In the genomic region with DNA sequence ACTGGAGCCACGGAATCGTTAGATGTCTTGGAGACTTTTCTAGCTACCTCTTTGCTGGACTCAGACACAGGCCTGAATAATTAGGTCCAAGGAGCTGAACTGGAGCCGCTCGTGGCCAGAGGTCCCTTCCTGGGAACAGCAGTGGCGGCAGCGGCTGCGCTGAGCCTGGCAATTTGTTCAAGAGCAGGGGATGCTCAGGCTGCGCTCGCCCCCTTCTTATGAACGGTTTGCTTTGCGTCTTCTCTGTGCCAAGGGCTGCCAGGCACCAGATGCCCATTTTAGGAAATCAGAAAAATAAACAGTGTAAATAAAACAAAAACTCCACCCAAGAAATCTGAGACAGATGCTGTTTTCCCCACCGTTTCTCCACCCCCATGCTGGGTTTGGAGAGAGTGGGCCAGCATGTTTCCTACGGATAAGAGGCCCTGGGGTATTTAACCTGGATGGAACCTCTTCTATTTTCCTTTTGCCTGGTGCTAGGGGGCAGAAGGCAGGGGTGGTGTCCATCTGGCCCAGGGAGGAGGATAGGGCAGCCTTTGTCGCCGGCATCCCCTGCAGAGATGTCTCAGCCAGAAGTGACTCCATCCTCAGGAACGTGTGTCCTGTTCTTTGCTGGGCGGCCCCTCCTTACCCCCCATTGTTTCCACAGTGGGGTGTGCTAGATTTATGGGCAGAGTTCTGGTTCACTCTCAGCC, we compare ENCODE assay signal across 16 cellular contexts.
DNase-seq lines count a peak whose midpoint lies in the region; ATAC-seq and TF ChIP-seq lines count a peak whose summit lies in the region.
"Had no signal": no experiment of that assay in that cellular context is flagged by ENCODE, and none has a peak within 500 bp of the region (broad histone marks: within the 10 kb centered on the region; RNA-seq: fewer than 3 reads in every experiment).

No MANE protein-coding gene starts in this region.

- peak overlapping the region; percentile 65 for H3K27ac ChIP-seq in AG04450 (ENCODE audit: low read depth, low read length)
- H3K27ac ChIP-seq in HEK293 (ENCODE audit: extremely low read depth, low read depth, low read length): no peak overlapping the region
- H3K27ac ChIP-seq in RWPE2 (ENCODE audit: poor library complexity, severe bottlenecking): peak overlapping the region; percentile 20
- H3K27ac ChIP-seq in colonic mucosa: no peak overlapping the region
- H3K27ac ChIP-seq: heart right ventricle, left ventricle myocardium inferior, SK-N-MC had no signal

- H3K36me3 ChIP-seq in HEK293 (ENCODE audit: control insufficient read depth in 2 of 2, insufficient read depth in 1 of 2, low read length in 2 of 2): peaks cover 0 to 17% of the 10 kb centered on the region in 2 experiments; a peak in 1 of 3 replicates
- H3K36me3 ChIP-seq in RWPE2 (ENCODE audit: low read depth): peaks cover 84% of the 10 kb centered on the region
- no peaks in the 10 kb centered on the region for H3K36me3 ChIP-seq in colonic mucosa
- H3K36me3 ChIP-seq: BLaER1 treated with 17β-estradiol and CSF1 and Interleukin-3, amounts not matched to agents 10 nM and 100 nM; heart right ventricle; left ventricle myocardium inferior had no signal

- H3K4me1 ChIP-seq in HEK293 (ENCODE audit: control insufficient read depth, insufficient read depth, low read length) (no peaks in the 10 kb centered on the region), RWPE2 (ENCODE audit: insufficient read depth, poor library complexity, severe bottlenecking) (peaks cover 44% of the 10 kb centered on the region), colonic mucosa (peaks cover 16% of the 10 kb centered on the region)

- intact Hi-C loops in colonic mucosa (cut with DNase I): no loop called here

- H3K4me3 ChIP-seq in AG04450 (ENCODE audit: low read depth, low read length): no peak overlapping the region
- H3K4me3 ChIP-seq in HEK293 (ENCODE audit: low read depth, low read length): no peak overlapping the region
- no peak overlapping the region for H3K4me3 ChIP-seq in RWPE2 (ENCODE audit: severe bottlenecking)
- H3K4me3 ChIP-seq in colonic mucosa: no peak overlapping the region
- H3K4me3 ChIP-seq: BLaER1 treated with 17β-estradiol and CSF1 and Interleukin-3, amounts not matched to agents 10 nM and 100 nM; heart right ventricle; left ventricle myocardium inferior; SK-N-MC had no signal

- ATAC-seq in RWPE2 (ENCODE audit: low read depth) (no peak; the same call in 2 of the 3 replicates), HG03135 (IDR thresholded peaks at IDR 0.05; ENCODE audit: unreplicated experiment) (no peak)
- no peak for ATAC-seq in activated CD8-positive, alpha-beta T cell treated with anti-CD3 and anti-CD28 coated beads, Interleukin-2, amount 10 ng/mL, durations not matched to agents 7 days and 5 days
- ATAC-seq: activated CD4-positive, CD25-positive, alpha-beta regulatory T cell treated with anti-CD3 and anti-CD28 coated beads, Interleukin-2, amount 50 U/mL, for 24 hours; activated T-cell treated with anti-CD3 and anti-CD28 coated beads, Interleukin-2, amount 50 U/mL, for 4 hours; heart right ventricle had no signal

- POLR2A ChIA-PET in AG04450 (lab: Yijun Ruan, JAX) (interaction anchor here (0.6 to 0.7 kb wide), 2 partner anchors 17 to 172 kb away, joined by 3 to 4 read pairs; no protein-coding TSS in a partner anchor), HEK293 (lab: Yijun Ruan, JAX) (no interaction called here)
- POLR2A ChIA-PET in activated CD8-positive, alpha-beta T cell treated with anti-CD3 and anti-CD28 coated beads, Interleukin-2, amount 10 ng/mL, durations not matched to agents 7 days and 5 days (lab: Charles Lee): no interaction called here

- H3K27me3 Mint-ChIP-seq in glutamatergic neuron (ENCODE audit: unreplicated experiment): peaks cover 4% of the 10 kb centered on the region
- no peaks in the 10 kb centered on the region for H3K27me3 Mint-ChIP-seq in activated CD8-positive, alpha-beta T cell treated with anti-CD3 and anti-CD28 coated beads, Interleukin-2, amount 10 ng/mL, durations not matched to agents 7 days and 5 days (ENCODE audit: low read depth)

- H3K9ac ChIP-seq in colonic mucosa (ENCODE audit: low read depth in 2 of 2, low read length in 2 of 2): no peak overlapping the region

- no peaks in the 10 kb centered on the region for H3K27me3 ChIP-seq in AG04450 (ENCODE audit: control insufficient read depth, insufficient read depth, low read length)
- no peaks in the 10 kb centered on the region for H3K27me3 ChIP-seq in RWPE2 (ENCODE audit: insufficient read depth, poor library complexity, severe bottlenecking)
- H3K27me3 ChIP-seq in colonic mucosa: no peaks in the 10 kb centered on the region
- H3K27me3 ChIP-seq: BLaER1 treated with 17β-estradiol and CSF1 and Interleukin-3, amounts not matched to agents 10 nM and 100 nM; heart right ventricle had no signal

- H3K9me3 Mint-ChIP-seq in glutamatergic neuron (ENCODE audit: unreplicated experiment): peaks cover 2% of the 10 kb centered on the region
- no peaks in the 10 kb centered on the region for H3K9me3 Mint-ChIP-seq in activated CD8-positive, alpha-beta T cell treated with anti-CD3 and anti-CD28 coated beads, Interleukin-2, amount 10 ng/mL, durations not matched to agents 7 days and 5 days (ENCODE audit: insufficient read depth)
- H3K9me3 Mint-ChIP-seq: activated T-cell treated with anti-CD3 and anti-CD28 coated beads, Interleukin-2, amount 50 U/mL, for 4 hours had no signal

- peaks cover 15% of the 10 kb centered on the region for H3K4me1 Mint-ChIP-seq in glutamatergic neuron (ENCODE audit: low read depth, unreplicated experiment)
- H3K4me1 Mint-ChIP-seq in activated CD8-positive, alpha-beta T cell treated with anti-CD3 and anti-CD28 coated beads, Interleukin-2, amount 10 ng/mL, durations not matched to agents 7 days and 5 days (ENCODE audit: low read depth): no peaks in the 10 kb centered on the region

- H3K9me3 ChIP-seq in AG04450 (ENCODE audit: control insufficient read depth, insufficient read depth, low read length) (peaks cover 5% of the 10 kb centered on the region), HEK293 (ENCODE audit: control insufficient read depth, insufficient read depth, low read depth, low read length) (no peaks in the 10 kb centered on the region), RWPE2 (ENCODE audit: severe bottlenecking) (no peaks in the 10 kb centered on the region), colonic mucosa (no peaks in the 10 kb centered on the region)
- H3K9me3 ChIP-seq: BLaER1 treated with 17β-estradiol and CSF1 and Interleukin-3, amounts not matched to agents 10 nM and 100 nM; left ventricle myocardium inferior had no signal

- peaks cover 2% of the 10 kb centered on the region for H3K36me3 Mint-ChIP-seq in glutamatergic neuron (ENCODE audit: unreplicated experiment)
- no peaks in the 10 kb centered on the region for H3K36me3 Mint-ChIP-seq in activated CD8-positive, alpha-beta T cell treated with anti-CD3 and anti-CD28 coated beads, Interleukin-2, amount 10 ng/mL, durations not matched to agents 7 days and 5 days (ENCODE audit: low read depth)

- TF ChIP-seq CTCF in AG04450 (IDR thresholded peaks at IDR 0.05; ENCODE audit: low read depth, low read length) (no peak), HEK293 (tag by site-specific recombination; IDR thresholded peaks at IDR 0.05) (no peak), RWPE2 (IDR thresholded peaks at IDR 0.05; ENCODE audit: poor library complexity, severe bottlenecking) (no peak), glutamatergic neuron (IDR thresholded peaks at IDR 0.05; ENCODE audit: partially characterized antibody, unreplicated experiment) (no peak), colonic mucosa (IDR thresholded peaks at IDR 0.05) (no peak)

- no peak for DNase-seq in AG04450 (ENCODE audit: low read depth, low spot score)
- no peak for DNase-seq in RWPE2 (ENCODE audit: low spot score)
- DNase-seq in glutamatergic neuron: no peak
- no peak for DNase-seq in colonic mucosa
- DNase-seq in activated CD8-positive, alpha-beta T cell treated with anti-CD3 and anti-CD28 coated beads, Interleukin-2, amount 10 ng/mL, durations not matched to agents 7 days and 5 days: no peak
- DNase-seq in NCI-H187 treated with DMSO at 0.1 percent for 48 hours (lab: John Stamatoyannopoulos, UW): no peak
- DNase-seq: activated T-cell treated with anti-CD3 and anti-CD28 coated beads, Interleukin-2, amount 50 U/mL, for 4 hours; anterior cingulate cortex; heart right ventricle; left ventricle myocardium inferior; NCI-H774 had no signal

- peak overlapping the region; percentile 72 for H3K27ac Mint-ChIP-seq in glutamatergic neuron (ENCODE audit: unreplicated experiment)
- no peak overlapping the region for H3K27ac Mint-ChIP-seq in activated CD8-positive, alpha-beta T cell treated with anti-CD3 and anti-CD28 coated beads, Interleukin-2, amount 10 ng/mL, durations not matched to agents 7 days and 5 days

- H3K4me3 Mint-ChIP-seq in glutamatergic neuron (ENCODE audit: unreplicated experiment): peak overlapping the region; percentile 47
- H3K4me3 Mint-ChIP-seq in activated CD8-positive, alpha-beta T cell treated with anti-CD3 and anti-CD28 coated beads, Interleukin-2, amount 10 ng/mL, durations not matched to agents 7 days and 5 days: no peak overlapping the region
- H3K4me3 Mint-ChIP-seq: activated T-cell treated with anti-CD3 and anti-CD28 coated beads, Interleukin-2, amount 50 U/mL, for 4 hours had no signal

- CTCF ChIA-PET in AG04450 (lab: Charles Lee) (interaction anchor here (1.8 kb wide), 1 partner anchor 126 kb away, joined by 6 read pairs; no protein-coding TSS in a partner anchor), HEK293 (lab: Yijun Ruan, JAX) (interaction anchor here (0.6 kb wide), 1 partner anchor 17 kb away, joined by 3 read pairs; no protein-coding TSS in a partner anchor)
- CTCF ChIA-PET in activated CD8-positive, alpha-beta T cell treated with anti-CD3 and anti-CD28 coated beads, Interleukin-2, amount 10 ng/mL, durations not matched to agents 7 days and 5 days (lab: Charles Lee): no interaction called here

TF ChIP-seq in HEK293, 187 proteins besides CTCF, POLR2A, EP300 and RAD21 (continues in another document):
- TF ChIP-seq ZIC2 (tag by site-specific recombination; IDR thresholded peaks at IDR 0.05): peak; percentile 96
- peak; percentile 49 for TF ChIP-seq GLIS1 (tag by site-specific recombination; IDR thresholded peaks at IDR 0.05)
- TF ChIP-seq ZNF341 (tag by site-specific recombination; IDR thresholded peaks at IDR 0.05; ENCODE audit: low read depth): peak; percentile 62
- no peak for TF ChIP-seq ZNF23 (tag by site-specific recombination; IDR thresholded peaks at IDR 0.05; ENCODE audit: borderline replicate concordance)
- TF ChIP-seq ZFP3 (tag by site-specific recombination; IDR thresholded peaks at IDR 0.05; ENCODE audit: low read depth): no peak

Comparison
In these comparisons a context has a peak if more than half of its experiments do, and no peak if none do; other contexts are left out.
1. H3K27ac ChIP-seq: peak in AG04450 (single experiment) and RWPE2 (single experiment); none in HEK293 (single experiment) and colonic mucosa (single experiment).